In the genomic region with DNA sequence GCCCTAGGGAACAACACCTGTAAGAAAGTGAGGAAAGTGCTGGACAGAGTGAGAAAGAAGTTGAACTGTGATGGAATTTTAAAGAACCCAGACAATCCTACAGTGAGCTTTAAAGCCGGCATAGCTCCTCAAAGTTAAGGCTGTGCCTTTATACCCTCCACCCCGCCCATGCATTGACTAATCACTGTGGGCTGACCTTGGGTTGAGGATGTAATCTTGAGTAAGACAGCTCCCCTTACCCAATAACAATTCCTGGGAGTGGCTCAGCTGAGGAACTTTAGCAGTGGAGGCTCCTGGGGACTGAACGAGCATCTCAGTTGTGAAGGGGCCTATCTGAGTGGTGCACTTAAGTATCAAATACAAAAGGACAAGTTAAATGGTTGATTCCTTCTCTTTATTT, we compare ENCODE assay signal across 24 cellular contexts. TPM values are rescaled to one million over a fixed set of nuclear protein-coding genes. Genes with fewer than 3 reads are reported as not detected.
A peak's percentile ranks its signal among the peaks of the same experiment; 100 is the strongest.
DNase-seq lines count a peak whose midpoint lies in the region; ATAC-seq, FAIRE-seq and TF ChIP-seq lines count a peak whose summit lies in the region.
"Had no signal": no experiment of that assay in that cellular context is flagged by ENCODE, and none has a peak within 500 bp of the region (broad histone marks: within the 10 kb centered on the region; RNA-seq: fewer than 3 reads in every experiment).

No MANE protein-coding gene starts in this region.

- H2AFZ ChIP-seq in H9 (ENCODE audit: low read length) (no peak overlapping the region), K562 (ENCODE audit: low read depth, low read length) (0 out of 2 replicates have a peak overlapping the region, but pooled peaks have one; percentile 5)

- H4K5ac ChIP-seq in H9 (ENCODE audit: insufficient read length, low read depth, low read length): no peak overlapping the region

- H3K79me1 ChIP-seq in H9 (ENCODE audit: insufficient read depth, low read depth, low read length, poor library complexity, severe bottlenecking): no peaks in the 10 kb centered on the region

- H3K4me1 Mint-ChIP-seq in H9 (peaks cover 32 to 35% of the 10 kb centered on the region in 2 experiments), HFFc6 (ENCODE audit: low read depth) (peaks cover 7% of the 10 kb centered on the region; the same call in 1 of the 2 replicates)

- H3K27ac ChIP-seq in H9 (ENCODE audit: insufficient read length, low read depth, low read length) (no peak overlapping the region), K562 (ENCODE audit: extremely low read depth, low read depth, low read length) (no peak overlapping the region), lung (ENCODE audit: low read depth in 1 of 2, low read length in 1 of 2) (no peak overlapping the region), prostate gland (no peak overlapping the region)
- H3K27ac ChIP-seq: ascending aorta, SJSA1, testis had no signal

- no peak overlapping the region for H3K4me2 ChIP-seq in H9 (ENCODE audit: insufficient read depth, insufficient read length, low read length)
- no peak overlapping the region for H3K4me2 ChIP-seq in K562 (ENCODE audit: insufficient read depth, low read length)

- in situ Hi-C loops in K562 (cut with MboI): no loop called here

- H3T11ph ChIP-seq in H9 (ENCODE audit: low read length): no peak overlapping the region

- H2AK5ac ChIP-seq in H9 (ENCODE audit: insufficient read length, low read length): no peak overlapping the region

- H3K36me3 Mint-ChIP-seq in H9 (ENCODE audit: insufficient read depth in 1 of 3, low read depth in 3 of 3): peaks cover 0 to 21% (median 11%) of the 10 kb centered on the region in 3 experiments; a peak in 5 of 7 replicates
- H3K36me3 Mint-ChIP-seq in HFFc6 (ENCODE audit: low read depth): no peaks in the 10 kb centered on the region

- TF ChIP-seq POLR2A in K562 (conservative IDR thresholded peaks at IDR 0.05) (no peak), prostate gland (IDR thresholded peaks at IDR 0.05) (no peak)

- no peak overlapping the region for H2BK12ac ChIP-seq in H9 (ENCODE audit: insufficient read length, low read depth, low read length)

- H3K9me3 Mint-ChIP-seq in H9: peaks cover 11 to 14% of the 10 kb centered on the region in 2 experiments
- no peaks in the 10 kb centered on the region for H3K9me3 Mint-ChIP-seq in HFFc6
- H3K9me3 Mint-ChIP-seq: activated T-helper 1 cell treated with anti-CD3 and anti-CD28 coated beads, Interleukin-12 subunit alpha, Interleukin-12 subunit beta, Interleukin-2, Interleukin-4 antibody, amounts not matched to agents 30 ng/mL and 10 ng/mL and 1 ng/mL, durations not matched to agents 14 hours and 24 hours and 36 hours; CD4-positive, alpha-beta T cell; T-helper 1 cell treated with Interleukin-12 subunit alpha and Interleukin-12 subunit beta and Interleukin-4 antibody, amounts not matched to agents 30 μg/mL and 1 μg/mL, for 36 hours had no signal

- no peak overlapping the region for H3K9ac ChIP-seq in H9 (ENCODE audit: extremely low read depth, insufficient read length, low read length)
- H3K9ac ChIP-seq in K562 (ENCODE audit: insufficient read depth in 1 of 2, low read depth in 2 of 2, low read length in 2 of 2): no peak overlapping the region

- H2BK15ac ChIP-seq in H9 (ENCODE audit: low read depth, low read length): no peak overlapping the region

- peak; percentile 46 for DNase-seq in H9
- DNase-seq in NOMO-1 treated with dmso at 0.1 percent for 144 hours (lab: John Stamatoyannopoulos, UW; ENCODE audit: unreplicated experiment): peak; percentile 73
- peak in 1 of 4 experiments; percentile 11 for DNase-seq in K562 (ENCODE audit: extremely low read depth in 1 of 4, low spot score in 3 of 4)
- DNase-seq in lung (ENCODE audit: low spot score): peak; percentile 30
- DNase-seq in NCI-H524 (lab: John Stamatoyannopoulos, UW): no peak
- no peak for DNase-seq in GOT3 (lab: John Stamatoyannopoulos, UW)
- DNase-seq in prostate gland (ENCODE audit: low spot score): no peak
- DNase-seq in HFFc6: no peak
- DNase-seq: activated CD4-positive, alpha-beta T cell treated with anti-CD3 and anti-CD28 coated beads, Interleukin-2, amount 50 U/mL, for 1 hour; activated naive CD4-positive, alpha-beta T cell treated with anti-CD3 and anti-CD28 coated beads, Interleukin-2, amount 50 U/mL, for 16 hours; CD4-positive, alpha-beta T cell; foreskin melanocyte; hypothalamus; kidney; NCI-H1105 treated with DMSO at 0.1 percent for 48 hours; NCI-H524 treated with DMSO at 0.1 percent for 48 hours; occipital lobe; small intestine; stimulated activated naive CD4-positive, alpha-beta T cell; testis had no signal

- no peak overlapping the region for H3K4ac ChIP-seq in H9 (ENCODE audit: low read depth, low read length)

- TF ChIP-seq EP300 in K562 (IDR thresholded peaks at IDR 0.05; ENCODE audit: low read length): no peak

- H4K91ac ChIP-seq in H9 (ENCODE audit: insufficient read length, low read depth, low read length): no peak overlapping the region

- no peaks in the 10 kb centered on the region for H3K27me3 Mint-ChIP-seq in H9 (ENCODE audit: low read depth)
- peaks cover 17% of the 10 kb centered on the region for H3K27me3 Mint-ChIP-seq in HFFc6 (ENCODE audit: insufficient read depth)

- H2BK120ac ChIP-seq in H9 (ENCODE audit: low read depth, low read length, poor library complexity, severe bottlenecking): no peak overlapping the region

- WGBS in H9 (ENCODE audit: extremely low coverage, insufficient read length, low lambda C conversion rate): no CpG with 5 or more reads among the region's 3 CpGs
- WGBS in K562 (ENCODE audit: insufficient coverage, low coverage, missing lambda C conversion rate): 24% methylated on average over 3 of the region's 3 CpGs
- WGBS in lung, 2 donors: 37 to 66% methylated on average over 3 of the region's 3 CpGs
- 83% methylated on average over 3 of the region's 3 CpGs for WGBS in prostate gland

- H3K4me3 ChIP-seq in K562 (no peak overlapping the region), lung (no peak overlapping the region), prostate gland (no peak overlapping the region)
- H3K4me3 ChIP-seq: ascending aorta, SJSA1, testis had no signal

- H3K4me3 Mint-ChIP-seq in H9 (no peak overlapping the region; a peak in 1 of 5 replicates), HFFc6 (no peak overlapping the region)
- H3K4me3 Mint-ChIP-seq: activated T-helper 1 cell treated with anti-CD3 and anti-CD28 coated beads, Interleukin-12 subunit alpha, Interleukin-12 subunit beta, Interleukin-2, Interleukin-4 antibody, amounts not matched to agents 30 ng/mL and 10 ng/mL and 1 ng/mL, durations not matched to agents 14 hours and 24 hours and 36 hours; CD4-positive, alpha-beta T cell; T-helper 1 cell treated with Interleukin-12 subunit alpha and Interleukin-12 subunit beta and Interleukin-4 antibody, amounts not matched to agents 30 μg/mL and 1 μg/mL, for 36 hours had no signal

- no peaks in the 10 kb centered on the region for H3K79me2 ChIP-seq in H9 (ENCODE audit: insufficient read depth, low read length)
- H3K79me2 ChIP-seq in K562 (ENCODE audit: control insufficient read depth, insufficient read depth, low read length): no peaks in the 10 kb centered on the region

- no peak for TF ChIP-seq CTCF in H9 (conservative IDR thresholded peaks at IDR 0.05)
- TF ChIP-seq CTCF in K562 (IDR thresholded peaks at IDR 0.05 in 2 of 3, conservative IDR thresholded peaks at IDR 0.05 in 1 of 3; ENCODE audit: insufficient read depth in 2 of 3, low read depth in 1 of 3, low read length in 3 of 3): no peak
- TF ChIP-seq CTCF in lung (IDR thresholded peaks at IDR 0.05; ENCODE audit: control extremely low read depth, extremely low read depth): no peak
- TF ChIP-seq CTCF in prostate gland (IDR thresholded peaks at IDR 0.05): no peak
- TF ChIP-seq CTCF in HFFc6 (IDR thresholded peaks at IDR 0.05): no peak

- no peak overlapping the region for H3K18ac ChIP-seq in H9 (ENCODE audit: insufficient read length, low read depth, low read length)

- H3K9me1 ChIP-seq in K562 (ENCODE audit: control insufficient read depth, insufficient read depth, low read length): no peaks in the 10 kb centered on the region

- no peak overlapping the region for H3K23ac ChIP-seq in H9 (ENCODE audit: insufficient read length, low read depth, low read length)

- peak; percentile 57 for ATAC-seq in K562
- no peak for ATAC-seq in lung (ENCODE audit: insufficient read depth, low FRiP score)

- H3K4me1 ChIP-seq in H9 (ENCODE audit: insufficient read depth, low read length): peaks cover 2% of the 10 kb centered on the region; the same call in 1 of the 2 replicates
- H3K4me1 ChIP-seq in K562 (replicated peaks in 1 of 2; ENCODE audit: control insufficient read depth in 2 of 2, insufficient read depth in 2 of 2, low read length in 2 of 2): peaks cover 0 to 2% of the 10 kb centered on the region in 2 experiments; a peak in 3 of 5 replicates
- no peaks in the 10 kb centered on the region for H3K4me1 ChIP-seq in lung (ENCODE audit: control insufficient read depth in 2 of 2, insufficient read depth in 2 of 2, low read length in 2 of 2)
- H3K4me1 ChIP-seq in prostate gland (replicated peaks): no peaks in the 10 kb centered on the region
- H3K4me1 ChIP-seq: ascending aorta, SJSA1, testis had no signal

- CTCF ChIA-PET in K562 (lab: Yijun Ruan, JAX; ENCODE audit: low intra/inter-chr PET ratio): no interaction called here

- BruUV-seq in K562 (replicated peaks; lab: Mats Ljungman, UMichigan): no TSS peak

- H3K23me2 ChIP-seq in H9 (ENCODE audit: insufficient read length, low read depth, low read length, poor library complexity, severe bottlenecking): no peaks in the 10 kb centered on the region

- H2BK5ac ChIP-seq in H9 (ENCODE audit: insufficient read length, low read length): no peak overlapping the region

- no peaks in the 10 kb centered on the region for H3K36me3 ChIP-seq in K562 (ENCODE audit: control insufficient read depth, insufficient read depth, low read length)
- H3K36me3 ChIP-seq in lung (ENCODE audit: control insufficient read depth in 2 of 2, insufficient read depth in 2 of 2, low read length in 2 of 2): no peaks in the 10 kb centered on the region
- H3K36me3 ChIP-seq in prostate gland: no peaks in the 10 kb centered on the region
- H3K36me3 ChIP-seq: ascending aorta, SJSA1 had no signal

- H4K8ac ChIP-seq in H9 (replicated peaks; ENCODE audit: insufficient read length, low read depth, low read length): no peak overlapping the region

- no peaks in the 10 kb centered on the region for H3K9me3 ChIP-seq in H9 (ENCODE audit: control insufficient read depth, low read depth, low read length)
- H3K9me3 ChIP-seq in K562 (replicated peaks; ENCODE audit: control insufficient read depth, insufficient read depth, low read depth, low read length): no peaks in the 10 kb centered on the region
- H3K9me3 ChIP-seq in lung (ENCODE audit: control insufficient read depth in 2 of 2, insufficient read depth in 1 of 2, low read length in 1 of 2): no peaks in the 10 kb centered on the region
- H3K9me3 ChIP-seq in prostate gland: no peaks in the 10 kb centered on the region
- H3K9me3 ChIP-seq: ascending aorta, SJSA1, testis had no signal

- H3K56ac ChIP-seq in H9 (ENCODE audit: insufficient read length, low read depth, low read length): no peak overlapping the region

- H2BK20ac ChIP-seq in H9 (ENCODE audit: low read depth, low read length, poor library complexity, severe bottlenecking): no peak overlapping the region

- POLR2A ChIA-PET in K562 (lab: Yijun Ruan, JAX): interaction anchor here (1.3 to 1.4 kb wide), 2 partner anchors 8 to 10 kb away, joined by 4 to 5 read pairs; no protein-coding TSS in a partner anchor

- no peak for TF ChIP-seq RAD21 in K562 (CRISPR knock-in tag; conservative IDR thresholded peaks at IDR 0.05 in 1 of 2, IDR thresholded peaks at IDR 0.05 in 1 of 2)

- no peaks in the 10 kb centered on the region for H4K20me1 ChIP-seq in H9 (ENCODE audit: control insufficient read depth, insufficient read depth, insufficient read length)
- H4K20me1 ChIP-seq in K562 (replicated peaks; ENCODE audit: control insufficient read depth, insufficient read depth, low read length): no peaks in the 10 kb centered on the region

- H3K14ac ChIP-seq in H9 (ENCODE audit: insufficient read depth, low read length): no peak overlapping the region

- H3K27me3 ChIP-seq in H9 (ENCODE audit: insufficient read depth, low read length): no peaks in the 10 kb centered on the region
- H3K27me3 ChIP-seq in K562 (ENCODE audit: control insufficient read depth in 2 of 2, insufficient read depth in 2 of 2, low read length in 2 of 2): no peaks in the 10 kb centered on the region
- H3K27me3 ChIP-seq in lung (ENCODE audit: control insufficient read depth, insufficient read depth): no peaks in the 10 kb centered on the region
- H3K27me3 ChIP-seq in prostate gland (replicated peaks; ENCODE audit: insufficient read depth): no peaks in the 10 kb centered on the region
- H3K27me3 ChIP-seq: ascending aorta, SJSA1, testis had no signal

- intact Hi-C loops in K562 (cut with micrococcal nuclease): no loop called here
- intact Hi-C loops in prostate gland (cut with DNase I): no loop called here

- FAIRE-seq in K562 (lab: Jason Lieb, UNC): no peak
- FAIRE-seq: kidney, small intestine had no signal

- peak overlapping the region in 1 of 3 experiments; percentile 55; a peak in 2 of 7 replicates for H3K27ac Mint-ChIP-seq in H9
- H3K27ac Mint-ChIP-seq in HFFc6: no peak overlapping the region
- H3K27ac Mint-ChIP-seq: activated T-helper 1 cell treated with anti-CD3 and anti-CD28 coated beads, Interleukin-12 subunit alpha, Interleukin-12 subunit beta, Interleukin-2, Interleukin-4 antibody, amounts not matched to agents 30 ng/mL and 10 ng/mL and 1 ng/mL, durations not matched to agents 14 hours and 24 hours and 36 hours; CD4-positive, alpha-beta T cell; T-helper 1 cell treated with Interleukin-12 subunit alpha and Interleukin-12 subunit beta and Interleukin-4 antibody, amounts not matched to agents 30 μg/mL and 1 μg/mL, for 36 hours had no signal

RNA-seq across cellular contexts. Expression of a gene that starts 35.7 kb away (rescaled TPM):
- total RNA-seq in H9 (2021) (108 and 111 TPM in 2 replicates), K562 (2014; rRNA removed) (19.8 and 25.6 TPM in 2 replicates), K562 (2014; rRNA removed; fragmentation: Illumina TruSeq; extraction: Trizol) (48.4 and 52.8 TPM in 2 replicates), K562 (2015; rRNA removed; fragmentation: Illumina TruSeq; extraction: Trizol) (35.6 and 40.3 TPM in 2 replicates), K562 (2021) (45.5 and 52.1 TPM in 2 replicates), lung (10 to 100 TPM; 27.8 to 38.3 TPM), prostate gland (10 to 100 TPM; 29.6 to 32.0 TPM)
- 24.6 and 62.7 TPM in 2 replicates for total RNA-seq in K562 (2011; cell fraction: chromatin; rRNA removed; ENCODE audit: low replicate concordance)
- 10.2 and 12.2 TPM in 2 replicates for total RNA-seq in K562 (2011; cell fraction: nucleolus; rRNA removed)
- 20.5 and 33.6 TPM in 2 replicates for total RNA-seq in K562 (2011; cell fraction: nucleoplasm; rRNA removed)
- polyA plus RNA-seq in K562 (2011; rRNA removed) (48.1 and 50.8 TPM in 2 replicates), K562 (2014; fragmentation: Illumina TruSeq; extraction: Trizol) (33.8 and 40.9 TPM in 2 replicates), K562 (2014; fragmentation: Nextera tagmentation; extraction: Ambion mirVana) (1 to 10 TPM; 3.4 to 5.2 TPM), K562 (2014; rRNA removed) (20.5 and 24.6 TPM in 2 replicates), lung (10 to 100 TPM in 1 of 2 donors, 1 to 10 TPM in 1; 8.2 to 10.2 TPM)
- polyA plus RNA-seq in K562 (2011; cell fraction: cytosol; rRNA removed): 7.2 and 16.9 TPM in 2 replicates
- 13.6 and 18.5 TPM in 2 replicates for polyA plus RNA-seq in K562 (2011; cell fraction: nucleus; rRNA removed)
- polyA plus RNA-seq in K562 (2012): 15.7 and 17.7 TPM in 2 replicates
- 130 and 160 TPM in 2 replicates for polyA minus RNA-seq in K562 (2011; rRNA and poly(A)+ RNA removed)
- 30.0 and 37.1 TPM in 2 replicates for polyA minus RNA-seq in K562 (2011; cell fraction: cytosol; rRNA and poly(A)+ RNA removed)
- 15.2 and 27.8 TPM in 2 replicates for polyA minus RNA-seq in K562 (2011; cell fraction: nucleus; rRNA and poly(A)+ RNA removed)
- total RNA-seq in HFFc6 (2021; fragmentation: NEBNext Ultra II Directional; extraction: Animal tissue kit (Norgen Biotek cat#: 25700)): 10 to 100 TPM; 25.5 to 35.2 (median 30.4) TPM

RNA-seq across cellular contexts. Expression of a gene that starts 54.3 kb away (rescaled TPM):
- total RNA-seq in H9 (2021) (54.4 and 58.5 TPM in 2 replicates), K562 (2014; rRNA removed) (22.0 and 31.8 TPM in 2 replicates), K562 (2014; rRNA removed; fragmentation: Illumina TruSeq; extraction: Trizol) (49.3 and 58.4 TPM in 2 replicates), K562 (2015; rRNA removed; fragmentation: Illumina TruSeq; extraction: Trizol) (48.6 and 53.4 TPM in 2 replicates), K562 (2021) (39.3 and 39.4 TPM in 2 replicates), lung (10 to 100 TPM; 24.7 to 41.3 TPM), prostate gland (10 to 100 TPM; 32.9 to 34.0 TPM)
- total RNA-seq in K562 (2011; cell fraction: chromatin; rRNA removed; ENCODE audit: low replicate concordance): 30.0 and 80.0 TPM in 2 replicates
- 14.7 and 21.7 TPM in 2 replicates for total RNA-seq in K562 (2011; cell fraction: nucleolus; rRNA removed)
- total RNA-seq in K562 (2011; cell fraction: nucleoplasm; rRNA removed): 29.6 and 45.3 TPM in 2 replicates
- polyA plus RNA-seq in K562 (2011; rRNA removed) (55.3 and 62.9 TPM in 2 replicates), K562 (2014; fragmentation: Illumina TruSeq; extraction: Trizol) (43.6 and 59.4 TPM in 2 replicates), K562 (2014; fragmentation: Nextera tagmentation; extraction: Ambion mirVana) (10 to 100 TPM; 27.9 to 39.2 TPM), K562 (2014; rRNA removed) (25.0 and 28.5 TPM in 2 replicates), lung (10 to 100 TPM in 1 of 2 donors, 1 to 10 TPM in 1; 9.2 to 14.5 TPM)
- 14.4 and 26.4 TPM in 2 replicates for polyA plus RNA-seq in K562 (2011; cell fraction: cytosol; rRNA removed)
- 42.9 and 58.3 TPM in 2 replicates for polyA plus RNA-seq in K562 (2011; cell fraction: nucleus; rRNA removed)
- 16.6 and 18.0 TPM in 2 replicates for polyA plus RNA-seq in K562 (2012)
- 98.9 and 99.4 TPM in 2 replicates for polyA minus RNA-seq in K562 (2011; rRNA and poly(A)+ RNA removed)
- 23.1 and 37.2 TPM in 2 replicates for polyA minus RNA-seq in K562 (2011; cell fraction: cytosol; rRNA and poly(A)+ RNA removed)
- polyA minus RNA-seq in K562 (2011; cell fraction: nucleus; rRNA and poly(A)+ RNA removed): 39.9 and 67.8 TPM in 2 replicates
- total RNA-seq in HFFc6 (2021; fragmentation: NEBNext Ultra II Directional; extraction: Animal tissue kit (Norgen Biotek cat#: 25700)): 10 to 100 TPM; 24.9 to 31.1 (median 28.9) TPM

Comparison
In these comparisons a context has a peak if more than half of its experiments do, and no peak if none do; other contexts are left out.
1. DNase-seq: peak in H9 (single experiment), NOMO-1 treated with dmso at 0.1 percent for 144 hours (single experiment) and lung (single experiment); none in NCI-H524 (0 of 2), GOT3 (single experiment), prostate gland (single experiment) and HFFc6 (single experiment).